In the genomic region with DNA sequence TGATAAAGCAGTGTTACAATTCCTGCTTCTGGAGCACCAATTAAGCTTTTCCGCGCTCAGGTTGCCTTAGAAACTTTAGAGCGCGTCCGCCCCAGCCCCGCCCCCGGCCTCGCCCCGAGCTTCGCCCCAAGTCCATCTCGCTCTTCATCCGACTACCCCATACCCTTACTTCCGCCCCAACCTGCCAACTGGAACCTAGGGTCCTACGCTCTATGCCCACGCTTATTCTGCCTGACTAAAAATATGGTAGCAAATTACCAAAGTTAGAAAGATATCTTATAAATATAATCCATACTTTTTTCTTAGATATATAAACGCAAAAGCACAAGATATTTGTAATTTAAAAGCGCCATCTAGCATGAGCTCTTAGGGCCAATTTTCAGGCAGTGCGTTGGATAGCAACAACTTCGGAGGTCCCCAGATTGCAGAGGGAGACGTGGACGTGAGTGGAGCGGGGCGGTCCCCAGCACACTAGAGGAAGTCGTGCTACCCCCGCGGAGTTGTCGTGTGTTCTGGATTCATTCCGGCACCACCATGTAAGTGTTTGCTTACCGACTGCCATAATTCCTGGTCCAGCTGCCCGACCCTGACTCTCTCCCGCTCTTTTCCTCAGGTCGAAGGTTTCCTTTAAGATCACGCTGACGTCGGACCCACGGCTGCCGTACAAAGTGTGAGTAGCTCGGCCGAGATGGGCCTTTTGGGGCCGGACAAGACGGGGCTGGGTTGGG, we compare ENCODE assay signal across 8 cellular contexts. TPM values are rescaled to one million over a fixed set of nuclear protein-coding genes. Genes with fewer than 3 reads are reported as not detected.
DNase-seq lines count a peak whose midpoint lies in the region; ATAC-seq and TF ChIP-seq lines count a peak whose summit lies in the region.

A gene (plus strand): TSS at position 466 of the 728 bp plus-strand sequence. CDS start 69 bp downstream, at position 535.

- H3K27me3 ChIP-seq in BJ (ENCODE audit: control insufficient read depth, insufficient read depth, low read length): no peaks in the 10 kb centered on the region
- H3K27me3 ChIP-seq in colonic mucosa: no peaks in the 10 kb centered on the region

- TF ChIP-seq CTCF in BJ (IDR thresholded peaks at IDR 0.05; ENCODE audit: insufficient read depth, low read depth, low read length) (no peak), colonic mucosa (IDR thresholded peaks at IDR 0.05) (no peak)

- no peaks in the 10 kb centered on the region for H3K9me3 ChIP-seq in colonic mucosa

- peak within 1 kb of the TSS; percentile 76 for H3K27ac ChIP-seq in colonic mucosa

- ATAC-seq in GM19324 (IDR thresholded peaks at IDR 0.05; ENCODE audit: low FRiP score, unreplicated experiment) (peak; percentile 98), HG03469 (IDR thresholded peaks at IDR 0.05; ENCODE audit: unreplicated experiment) (peak; percentile 70)

- peak; percentile 66 for DNase-seq in BJ (ENCODE audit: low read depth)
- DNase-seq in NCI-H526 treated with DMSO at 0.1 percent for 48 hours (lab: John Stamatoyannopoulos, UW): peak; percentile 94
- peak; percentile 95 for DNase-seq in activated CD4-positive, alpha-beta T cell treated with anti-CD3 and anti-CD28 coated beads, Interleukin-2, amount 10 ng/mL, durations not matched to agents 24 days and 14 days
- DNase-seq in colonic mucosa: peak; percentile 94
- peak; percentile 96 for DNase-seq in kidney tubule cell (ENCODE audit: low spot score)
- peak; percentile 73 to 78 (median 74) for DNase-seq in stimulated activated CD4-positive, alpha-beta T cell treated with anti-CD3 and anti-CD28 coated beads, Interleukin-1b, Interleukin-23, amount 100 ng/mL, for 24 hours (ENCODE audit: low read depth in 4 of 4, low spot score in 1 of 4)

- H3K27ac Mint-ChIP-seq in activated CD4-positive, alpha-beta T cell treated with anti-CD3 and anti-CD28 coated beads, Interleukin-2, amount 10 ng/mL, durations not matched to agents 24 days and 14 days: peak within 1 kb of the TSS; percentile 99

- no peaks in the 10 kb centered on the region; the same call in none of the 2 replicates for H3K36me3 ChIP-seq in BJ (ENCODE audit: control insufficient read depth, insufficient read depth, low read length)
- H3K36me3 ChIP-seq in colonic mucosa: no peaks in the 10 kb centered on the region

- no peaks in the 10 kb centered on the region for H3K4me1 ChIP-seq in colonic mucosa

- peak within 1 kb of the TSS; percentile 93 for H3K4me3 ChIP-seq in BJ (ENCODE audit: low read depth, low read length)
- peak within 1 kb of the TSS; percentile 59 for H3K4me3 ChIP-seq in colonic mucosa

- peak within 1 kb of the TSS; percentile 99 for H3K4me3 Mint-ChIP-seq in activated CD4-positive, alpha-beta T cell treated with anti-CD3 and anti-CD28 coated beads, Interleukin-2, amount 10 ng/mL, durations not matched to agents 24 days and 14 days

- POLR2A ChIA-PET in BJ (lab: Charles Lee): interaction anchor here (0.5 to 0.8 kb wide), 3 partner anchors 23 to 49 kb away, joined by 3 to 4 read pairs (median 3); no protein-coding TSS in a partner anchor

- H3K36me3 Mint-ChIP-seq in activated CD4-positive, alpha-beta T cell treated with anti-CD3 and anti-CD28 coated beads, Interleukin-2, amount 10 ng/mL, durations not matched to agents 24 days and 14 days (ENCODE audit: low read depth): peaks cover 34% of the 10 kb centered on the region

- peaks cover 34% of the 10 kb centered on the region for H3K4me1 Mint-ChIP-seq in activated CD4-positive, alpha-beta T cell treated with anti-CD3 and anti-CD28 coated beads, Interleukin-2, amount 10 ng/mL, durations not matched to agents 24 days and 14 days

- H3K27me3 Mint-ChIP-seq in activated CD4-positive, alpha-beta T cell treated with anti-CD3 and anti-CD28 coated beads, Interleukin-2, amount 10 ng/mL, durations not matched to agents 24 days and 14 days: no peaks in the 10 kb centered on the region

- intact Hi-C loops in activated CD4-positive, alpha-beta T cell treated with anti-CD3 and anti-CD28 coated beads, Interleukin-2, amount 10 ng/mL, durations not matched to agents 24 days and 14 days (cut with micrococcal nuclease): loop anchor here (1.0 to 10.0 kb wide), 8 partner anchors 688 to 2002 kb away; a partner anchor contains a TSS
- intact Hi-C loops in colonic mucosa (cut with DNase I): no loop called here

- H3K9me3 Mint-ChIP-seq in activated CD4-positive, alpha-beta T cell treated with anti-CD3 and anti-CD28 coated beads, Interleukin-2, amount 10 ng/mL, durations not matched to agents 24 days and 14 days: no peaks in the 10 kb centered on the region

- CTCF ChIA-PET in BJ (lab: Yijun Ruan, JAX): interaction anchor here (0.7 to 1.2 kb wide), 4 partner anchors 13 to 480 kb away, joined by 3 to 5 read pairs (median 3); a partner anchor contains a TSS

- H3K9ac ChIP-seq in colonic mucosa (ENCODE audit: low read depth in 2 of 2, low read length in 2 of 2): peak within 1 kb of the TSS; percentile 85 to 88

RNA-seq across cellular contexts. Expression of the gene that starts here (rescaled TPM):
- 31.6 and 63.7 TPM in 2 replicates for polyA plus RNA-seq in BJ (2011; rRNA removed)
- polyA minus RNA-seq in BJ (2011; rRNA and poly(A)+ RNA removed): 32.5 and 38.5 TPM in 2 replicates
- 63.5 and 69.4 TPM in 2 replicates for total RNA-seq in activated CD4-positive, alpha-beta T cell treated with anti-CD3 and anti-CD28 coated beads, Interleukin-2, amount 10 ng/mL, durations not matched to agents 24 days and 14 days
- total RNA-seq in colonic mucosa: 10 to 100 TPM; 41.6 to 56.4 TPM

Comparison
In these comparisons a context has a peak if more than half of its experiments do, and no peak if none do; other contexts are left out.
1. Peak in every context shown above with its lines: DNase-seq, ATAC-seq, H3K4me3 ChIP-seq and H3K27ac ChIP-seq.